ENCODE assay signal across 17 cellular contexts in the genomic region with DNA sequence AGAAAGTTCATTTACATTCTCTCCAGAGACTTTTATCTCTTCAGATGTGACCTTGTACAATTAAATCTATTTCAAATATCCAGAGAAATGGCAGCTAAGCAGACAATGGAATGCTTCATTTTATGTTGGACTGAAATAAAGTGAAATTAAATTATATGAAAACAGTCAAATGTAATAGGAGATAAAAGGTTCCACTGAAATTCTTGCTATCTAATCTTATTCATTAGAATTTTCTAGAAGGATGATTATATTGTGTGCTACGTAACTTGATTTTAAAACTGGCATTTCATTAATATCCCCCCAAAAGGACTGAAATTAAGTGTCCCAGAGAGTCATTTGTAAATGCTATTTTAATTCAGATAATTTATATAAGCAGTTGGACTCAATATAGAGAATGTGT.
A peak's percentile ranks its signal among the peaks of the same experiment; 100 is the strongest.
DNase-seq lines count a peak whose midpoint lies in the region; ATAC-seq and TF ChIP-seq lines count a peak whose summit lies in the region.
"Had no signal": no experiment of that assay in that cellular context is flagged by ENCODE, and none has a peak within 500 bp of the region (broad histone marks: within the 10 kb centered on the region; RNA-seq: fewer than 3 reads in every experiment).

No MANE protein-coding gene starts in this region.

- TF ChIP-seq EP300 in SK-N-SH (IDR thresholded peaks at IDR 0.05; ENCODE audit: borderline replicate concordance in 1 of 2, low read depth in 1 of 2, low read length in 1 of 2), result no peak

- H3K4me1 Mint-ChIP-seq in Calu3 (ENCODE audit: low read depth, unreplicated experiment), result no peaks in the 10 kb centered on the region
- H3K4me1 Mint-ChIP-seq: B cell; CD4-positive, alpha-beta memory T cell; CD4-positive, CD25-positive, alpha-beta regulatory T cell; CD8-positive, alpha-beta memory T cell had no signal

- H3K27ac ChIP-seq in SK-N-SH (ENCODE audit: low read depth in 2 of 2, low read length in 1 of 2), result no peak overlapping the region
- H3K27ac ChIP-seq: 22Rv1; A549; BLaER1 treated with 17β-estradiol and CSF1 and Interleukin-3, amounts not matched to agents 10 nM and 100 nM; C4-2B had no signal

- WGBS in SK-N-SH (ENCODE audit: low lambda C conversion rate), result 36% methylated on average over 1 of the region's 1 CpG

- no peak overlapping the region for H3K4me3 ChIP-seq in SK-N-SH (ENCODE audit: low read depth in 2 of 2, low read length in 1 of 2)
- H3K4me3 ChIP-seq: A549; BLaER1 treated with 17β-estradiol and CSF1 and Interleukin-3, amounts not matched to agents 10 nM and 100 nM had no signal

- no peaks in the 10 kb centered on the region for H3K9me3 ChIP-seq in SK-N-SH
- H3K9me3 ChIP-seq: A549; BLaER1 treated with 17β-estradiol and CSF1 and Interleukin-3, amounts not matched to agents 10 nM and 100 nM had no signal

- H3K27me3 ChIP-seq in SK-N-SH (ENCODE audit: insufficient read depth), result no peaks in the 10 kb centered on the region
- H3K27me3 ChIP-seq: BLaER1 treated with 17β-estradiol and CSF1 and Interleukin-3, amounts not matched to agents 10 nM and 100 nM had no signal

- CTCF ChIA-PET in SK-N-SH (lab: Yijun Ruan, JAX) (no interaction called here), Calu3 (lab: Charles Lee) (no interaction called here)

- POLR2A ChIA-PET in SK-N-SH (lab: Yijun Ruan, JAX), result no interaction called here

- H3K9me2 ChIP-seq in SK-N-SH, result no peaks in the 10 kb centered on the region

- no peaks in the 10 kb centered on the region for H3K79me2 ChIP-seq in SK-N-SH (ENCODE audit: insufficient read depth)

- H4K20me1 ChIP-seq in SK-N-SH (ENCODE audit: insufficient read depth), result no peaks in the 10 kb centered on the region
- H4K20me1 ChIP-seq: BLaER1 treated with 17β-estradiol and CSF1 and Interleukin-3, amounts not matched to agents 10 nM and 100 nM had no signal

- no peak for DNase-seq in SK-N-SH
- DNase-seq in left kidney (ENCODE audit: low read depth, low spot score), result peak; percentile 0
- DNase-seq in occipital lobe (lab: John Stamatoyannopoulos, UW), result no peak
- no peak for DNase-seq in Calu3
- DNase-seq: AML-193; CD4-positive, alpha-beta memory T cell; CD4-positive, CD25-positive, alpha-beta regulatory T cell; CD8-positive, alpha-beta memory T cell; COR-L47; DMS79 treated with DMSO at 0.1 percent for 48 hours; GF-D8 had no signal

- no peak overlapping the region for H3K4me3 Mint-ChIP-seq in Calu3 (ENCODE audit: low read depth, unreplicated experiment)
- H3K4me3 Mint-ChIP-seq: B cell; CD4-positive, alpha-beta memory T cell; CD4-positive, CD25-positive, alpha-beta regulatory T cell; CD8-positive, alpha-beta memory T cell had no signal

- H3K9me3 Mint-ChIP-seq in Calu3 (ENCODE audit: low read depth, unreplicated experiment), result no peaks in the 10 kb centered on the region

- intact Hi-C loops in Calu3 (cut with micrococcal nuclease; ENCODE audit: unreplicated experiment), result no loop called here

- H3K4me1 ChIP-seq in SK-N-SH (ENCODE audit: control insufficient read depth in 1 of 2, insufficient read depth in 2 of 2, low read depth in 1 of 2, low read length in 1 of 2), result no peaks in the 10 kb centered on the region; a peak in 1 of 4 replicates
- H3K4me1 ChIP-seq: A549; BLaER1 treated with 17β-estradiol and CSF1 and Interleukin-3, amounts not matched to agents 10 nM and 100 nM had no signal

- TF ChIP-seq CTCF in SK-N-SH (IDR thresholded peaks at IDR 0.05) (no peak), Calu3 (IDR thresholded peaks at IDR 0.05; ENCODE audit: unreplicated experiment) (no peak)

- no peak overlapping the region for H3K4me2 ChIP-seq in SK-N-SH
- H3K4me2 ChIP-seq: A549; BLaER1 treated with 17β-estradiol and CSF1 and Interleukin-3, amounts not matched to agents 10 nM and 100 nM had no signal

- no peaks in the 10 kb centered on the region for H3F3A ChIP-seq in SK-N-SH (replicated peaks; ENCODE audit: insufficient read depth)

- no peaks in the 10 kb centered on the region for H3K36me3 Mint-ChIP-seq in Calu3 (ENCODE audit: insufficient read depth, unreplicated experiment)
- H3K36me3 Mint-ChIP-seq: CD4-positive, alpha-beta memory T cell; CD4-positive, CD25-positive, alpha-beta regulatory T cell; CD8-positive, alpha-beta memory T cell had no signal

- BruUV-seq in Calu3 (replicated peaks; lab: Mats Ljungman, UMichigan), result no TSS peak

- H3K27me3 Mint-ChIP-seq in Calu3 (ENCODE audit: unreplicated experiment), result no peaks in the 10 kb centered on the region
- H3K27me3 Mint-ChIP-seq: B cell; CD4-positive, alpha-beta memory T cell; CD4-positive, CD25-positive, alpha-beta regulatory T cell; CD8-positive, alpha-beta memory T cell had no signal

- ATAC-seq in SK-N-SH treated with all-trans-retinoic acid at 6 μM for 48 hours, result no peak
- ATAC-seq: A549 had no signal

- H3K9ac ChIP-seq in SK-N-SH, result no peak overlapping the region
- H3K9ac ChIP-seq: BLaER1 treated with 17β-estradiol and CSF1 and Interleukin-3, amounts not matched to agents 10 nM and 100 nM had no signal

- no peak overlapping the region for H3K27ac Mint-ChIP-seq in Calu3 (ENCODE audit: unreplicated experiment)
- H3K27ac Mint-ChIP-seq: B cell; CD4-positive, alpha-beta memory T cell; CD4-positive, CD25-positive, alpha-beta regulatory T cell; CD8-positive, alpha-beta memory T cell had no signal

- TF ChIP-seq RAD21 in SK-N-SH (IDR thresholded peaks at IDR 0.05; ENCODE audit: low read length), result no peak

- H3K36me3 ChIP-seq in SK-N-SH (replicated peaks in 1 of 2; ENCODE audit: control insufficient read depth in 1 of 2, insufficient read depth in 2 of 2, low read length in 1 of 2), result no peaks in the 10 kb centered on the region
- H3K36me3 ChIP-seq: BLaER1 treated with 17β-estradiol and CSF1 and Interleukin-3, amounts not matched to agents 10 nM and 100 nM had no signal

- H2AFZ ChIP-seq in SK-N-SH (ENCODE audit: low read depth), result no peak overlapping the region

TF ChIP-seq in SK-N-SH treated with all-trans-retinoic acid at 6 μM for 48 hours, 23 proteins besides CTCF, POLR2A, EP300 and RAD21 (continues in another document):
- TF ChIP-seq, protein P1, sequence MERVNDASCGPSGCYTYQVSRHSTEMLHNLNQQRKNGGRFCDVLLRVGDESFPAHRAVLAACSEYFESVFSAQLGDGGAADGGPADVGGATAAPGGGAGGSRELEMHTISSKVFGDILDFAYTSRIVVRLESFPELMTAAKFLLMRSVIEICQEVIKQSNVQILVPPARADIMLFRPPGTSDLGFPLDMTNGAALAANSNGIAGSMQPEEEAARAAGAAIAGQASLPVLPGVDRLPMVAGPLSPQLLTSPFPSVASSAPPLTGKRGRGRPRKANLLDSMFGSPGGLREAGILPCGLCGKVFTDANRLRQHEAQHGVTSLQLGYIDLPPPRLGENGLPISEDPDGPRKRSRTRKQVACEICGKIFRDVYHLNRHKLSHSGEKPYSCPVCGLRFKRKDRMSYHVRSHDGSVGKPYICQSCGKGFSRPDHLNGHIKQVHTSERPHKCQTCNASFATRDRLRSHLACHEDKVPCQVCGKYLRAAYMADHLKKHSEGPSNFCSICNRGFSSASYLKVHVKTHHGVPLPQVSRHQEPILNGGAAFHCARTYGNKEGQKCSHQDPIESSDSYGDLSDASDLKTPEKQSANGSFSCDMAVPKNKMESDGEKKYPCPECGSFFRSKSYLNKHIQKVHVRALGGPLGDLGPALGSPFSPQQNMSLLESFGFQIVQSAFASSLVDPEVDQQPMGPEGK (CRISPR knock-in tag; IDR thresholded peaks at IDR 0.05; ENCODE audit: borderline replicate concordance), result no peak
- TF ChIP-seq CSDC2 (CRISPR knock-in tag; IDR thresholded peaks at IDR 0.05) (no peak), ARNTL (CRISPR knock-in tag; IDR thresholded peaks at IDR 0.05; ENCODE audit: borderline replicate concordance, low read depth) (no peak), ESRRG (CRISPR knock-in tag; IDR thresholded peaks at IDR 0.05) (no peak), ZNF565 (CRISPR knock-in tag; conservative IDR thresholded peaks at IDR 0.05; ENCODE audit: low read depth) (no peak), ZFP30 (CRISPR knock-in tag; IDR thresholded peaks at IDR 0.05) (no peak)

TF ChIP-seq in SK-N-SH, 30 proteins besides CTCF, POLR2A, EP300 and RAD21:
- TF ChIP-seq RFX5 (IDR thresholded peaks at IDR 0.05; ENCODE audit: low read length) (no peak), MXI1 (IDR thresholded peaks at IDR 0.05; ENCODE audit: low read depth, low read length) (no peak), GABPA (IDR thresholded peaks at IDR 0.05; ENCODE audit: low read depth) (no peak), JUND (IDR thresholded peaks at IDR 0.05) (no peak), YY1 (IDR thresholded peaks at IDR 0.05; ENCODE audit: low read depth) (no peak), GATA2 (CRISPR knock-in tag; IDR thresholded peaks at IDR 0.05) (no peak), POLR2AphosphoS5 (IDR thresholded peaks at IDR 0.05; ENCODE audit: low read depth, low read length) (no peak), FOSL2 (IDR thresholded peaks at IDR 0.05; ENCODE audit: borderline replicate concordance, low read depth) (no peak)
- TF ChIP-seq, protein P2, sequence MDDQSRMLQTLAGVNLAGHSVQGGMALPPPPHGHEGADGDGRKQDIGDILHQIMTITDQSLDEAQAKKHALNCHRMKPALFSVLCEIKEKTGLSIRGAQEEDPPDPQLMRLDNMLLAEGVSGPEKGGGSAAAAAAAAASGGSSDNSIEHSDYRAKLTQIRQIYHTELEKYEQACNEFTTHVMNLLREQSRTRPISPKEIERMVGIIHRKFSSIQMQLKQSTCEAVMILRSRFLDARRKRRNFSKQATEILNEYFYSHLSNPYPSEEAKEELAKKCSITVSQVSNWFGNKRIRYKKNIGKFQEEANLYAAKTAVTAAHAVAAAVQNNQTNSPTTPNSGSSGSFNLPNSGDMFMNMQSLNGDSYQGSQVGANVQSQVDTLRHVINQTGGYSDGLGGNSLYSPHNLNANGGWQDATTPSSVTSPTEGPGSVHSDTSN (IDR thresholded peaks at IDR 0.05), result no peak
